In genomic region chrX:22999696-23000223, GRCh38 we compare ENCODE assay signal across 31 cellular contexts. TPM values are rescaled to one million over a fixed set of nuclear protein-coding genes. Genes with fewer than 3 reads are reported as not detected.
"Had no signal": no experiment of that assay in that cellular context is flagged by ENCODE, and none has a peak within 500 bp of the region (broad histone marks: within the 10 kb centered on the region; RNA-seq: fewer than 3 reads in every experiment).

Gene DDX53 (plus strand): TSS chrX:22999960. CDS start chrX:23000058, 98 bp downstream.

- H3K4me3 Mint-ChIP-seq: activated CD8-positive, alpha-beta T cell treated with anti-CD3 and anti-CD28 coated beads, Interleukin-2, amount 10 ng/mL, durations not matched to agents 7 days and 5 days; activated T-helper 1 cell treated with anti-CD3 and anti-CD28 coated beads, Interleukin-12 subunit alpha, Interleukin-12 subunit beta, Interleukin-2, Interleukin-4 antibody, amounts not matched to agents 30 ng/mL and 10 ng/mL and 1 ng/mL, durations not matched to agents 14 hours and 24 hours and 36 hours; natural killer cell; stimulated activated memory B cell treated with anti-CD40 and anti-IgM and Interleukin-4, amounts not matched to agents 10 μg/mL and 1 μg/mL and 100 μg/mL, for 72 hours had no signal

- H3K27ac ChIP-seq: adrenal gland, ascending aorta, brain microvascular endothelial cell, sigmoid colon, stomach, uterus, WERI-Rb-1 had no signal

- H3K36me3 Mint-ChIP-seq: activated naive CD4-positive, alpha-beta T cell treated with anti-CD3 and anti-CD28 coated beads, Interleukin-2, amount 50 U/mL, for 72 hours; natural killer cell; stimulated activated memory B cell treated with anti-CD40 and anti-IgM and Interleukin-4, amounts not matched to agents 10 μg/mL and 1 μg/mL and 100 μg/mL, for 72 hours had no signal

- DNase-seq: activated CD4-positive, alpha-beta T cell treated with anti-CD3 and anti-CD28 coated beads for 1 hour; activated CD4-positive, alpha-beta T cell treated with anti-CD3 and anti-CD28 coated beads, Interleukin-2, amount 50 U/mL, for 1 hour; activated CD8-positive, alpha-beta T cell treated with anti-CD3 and anti-CD28 coated beads, Interleukin-2, amount 10 ng/mL, durations not matched to agents 7 days and 5 days; activated gamma-delta T cell treated with Interleukin-2 at 50 U/mL for 16 hours; adrenal gland; brain microvascular endothelial cell; central memory CD4-positive, alpha-beta T cell; dermis blood vessel endothelial cell; effector memory CD4-positive, alpha-beta T cell; glutamatergic neuron; hippocampal formation; midbrain; natural killer cell; retina; sigmoid colon; stimulated activated CD4-positive, alpha-beta T cell treated with anti-CD3 and anti-CD28 coated beads, Interleukin-15, amount 100 ng/mL, for 24 hours; stomach; trophoblast cell; uterus; WERI-Rb-1 had no signal

- H3K27ac Mint-ChIP-seq: activated CD8-positive, alpha-beta T cell treated with anti-CD3 and anti-CD28 coated beads, Interleukin-2, amount 10 ng/mL, durations not matched to agents 7 days and 5 days; activated naive CD4-positive, alpha-beta T cell treated with anti-CD3 and anti-CD28 coated beads, Interleukin-2, amount 50 U/mL, for 72 hours; activated T-helper 1 cell treated with anti-CD3 and anti-CD28 coated beads, Interleukin-12 subunit alpha, Interleukin-12 subunit beta, Interleukin-2, Interleukin-4 antibody, amounts not matched to agents 30 ng/mL and 10 ng/mL and 1 ng/mL, durations not matched to agents 14 hours and 24 hours and 36 hours; natural killer cell; stimulated activated memory B cell treated with anti-CD40 and anti-IgM and Interleukin-4, amounts not matched to agents 10 μg/mL and 1 μg/mL and 100 μg/mL, for 72 hours had no signal

- FAIRE-seq: frontal cortex had no signal

- H3K4me1 Mint-ChIP-seq: natural killer cell; stimulated activated memory B cell treated with anti-CD40 and anti-IgM and Interleukin-4, amounts not matched to agents 10 μg/mL and 1 μg/mL and 100 μg/mL, for 72 hours had no signal

- H3K9me3 Mint-ChIP-seq: activated naive CD4-positive, alpha-beta T cell treated with anti-CD3 and anti-CD28 coated beads, Interleukin-2, amount 50 U/mL, for 72 hours; activated T-helper 1 cell treated with anti-CD3 and anti-CD28 coated beads, Interleukin-12 subunit alpha, Interleukin-12 subunit beta, Interleukin-2, Interleukin-4 antibody, amounts not matched to agents 30 ng/mL and 10 ng/mL and 1 ng/mL, durations not matched to agents 14 hours and 24 hours and 36 hours; stimulated activated memory B cell treated with anti-CD40 and anti-IgM and Interleukin-4, amounts not matched to agents 10 μg/mL and 1 μg/mL and 100 μg/mL, for 72 hours had no signal

RNA-seq across cellular contexts. Expression of gene DDX53, which starts in this region (rescaled TPM):
- total RNA-seq: activated CD8-positive, alpha-beta T cell treated with anti-CD3 and anti-CD28 coated beads, Interleukin-2, amount 10 ng/mL, durations not matched to agents 7 days and 5 days; activated naive CD4-positive, alpha-beta T cell treated with anti-CD3 and anti-CD28 coated beads, Interleukin-2, amount 50 U/mL, for 72 hours; activated T-helper 1 cell treated with anti-CD3 and anti-CD28 coated beads, Interleukin-12 subunit alpha, Interleukin-12 subunit beta, Interleukin-2, Interleukin-4 antibody, amounts not matched to agents 30 ng/mL and 10 ng/mL and 1 ng/mL, durations not matched to agents 14 hours and 24 hours and 36 hours; adrenal gland; ascending aorta; dermis blood vessel endothelial cell; esophagus mucosa; frontal cortex; liver; natural killer cell; osteoblast; posterior vena cava; sigmoid colon; smooth muscle cell; stomach; temporal lobe; uterus had no signal
